In the genomic region with DNA sequence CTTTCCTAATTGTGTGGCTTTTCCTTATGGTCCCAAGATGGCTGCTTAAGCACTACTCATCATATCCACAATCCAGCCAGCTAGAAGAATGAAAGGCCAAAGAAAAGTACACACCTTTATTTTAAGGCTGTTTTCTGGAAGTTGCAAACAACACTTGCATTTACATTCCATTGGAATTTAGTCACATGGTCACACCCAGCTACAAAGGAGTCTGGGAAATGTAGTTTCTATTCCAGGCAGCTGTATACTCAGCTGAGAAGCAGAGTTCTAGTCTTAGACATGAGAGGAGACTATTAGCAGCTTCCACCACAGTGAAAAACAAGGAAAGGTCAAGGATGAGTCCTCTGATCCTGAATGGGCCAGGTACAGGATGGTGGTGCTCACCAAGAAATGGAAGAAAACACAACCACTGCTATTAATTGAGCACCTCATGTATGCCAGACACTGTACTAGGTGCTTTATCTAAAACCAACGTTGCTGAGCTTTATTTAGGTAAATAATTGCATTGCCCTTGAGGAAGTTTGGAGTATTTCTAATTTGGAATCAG, we compare ENCODE assay signal across 16 cellular contexts. TPM values are rescaled to one million over a fixed set of nuclear protein-coding genes. Genes with fewer than 3 reads are reported as not detected.
A peak's percentile ranks its signal among the peaks of the same experiment; 100 is the strongest.
DNase-seq lines count a peak whose midpoint lies in the region; ATAC-seq, FAIRE-seq and TF ChIP-seq lines count a peak whose summit lies in the region.
"Had no signal": no experiment of that assay in that cellular context is flagged by ENCODE, and none has a peak within 500 bp of the region (broad histone marks: within the 10 kb centered on the region; RNA-seq: fewer than 3 reads in every experiment).

No MANE protein-coding gene starts in this region.

- peak; percentile 40 for DNase-seq in AG10803 (ENCODE audit: low read depth)
- DNase-seq in NCI-H226, result peak; percentile 65
- peak; percentile 71 for DNase-seq in bronchial epithelial cell (ENCODE audit: low read depth)
- DNase-seq in iris pigment epithelial cell (ENCODE audit: low read depth), result peak; percentile 69
- no peak for DNase-seq in ovary
- DNase-seq in pancreas, result no peak
- no peak for DNase-seq in substantia nigra (lab: John Stamatoyannopoulos, UW)
- DNase-seq: activated CD4-positive, alpha-beta memory T cell treated with anti-CD3 and anti-CD28 coated beads, Interleukin-2, amount 10 ng/mL, durations not matched to agents 7 days and 5 days; anterior cingulate cortex; NCI-H345; right cardiac atrium; stimulated activated CD4-positive, alpha-beta T cell treated with anti-CD3 and anti-CD28 coated beads, Interleukin-2, amount 100 ng/mL, for 24 hours; testis had no signal

- no peak for TF ChIP-seq EP300 in ovary (IDR thresholded peaks at IDR 0.05)

- no peak for TF ChIP-seq POLR2A in ovary (IDR thresholded peaks at IDR 0.05)

- no peaks in the 10 kb centered on the region for H3K36me3 ChIP-seq in bronchial epithelial cell (ENCODE audit: control insufficient read depth, insufficient read depth, low read length)
- H3K36me3 ChIP-seq in ovary, result no peaks in the 10 kb centered on the region
- no peaks in the 10 kb centered on the region for H3K36me3 ChIP-seq in pancreas

- H3K4me1 ChIP-seq in ovary (ENCODE audit: insufficient read depth) (no peaks in the 10 kb centered on the region), pancreas (no peaks in the 10 kb centered on the region)
- H3K4me1 ChIP-seq: testis had no signal

- no peak for ATAC-seq in pancreas
- ATAC-seq in GM18867 (IDR thresholded peaks at IDR 0.05; ENCODE audit: unreplicated experiment), result no peak
- ATAC-seq: right cardiac atrium had no signal

- intact Hi-C loops in ovary (cut with DNase I) (no loop called here), pancreas (cut with DNase I) (no loop called here)

- FAIRE-seq in bronchial epithelial cell (lab: Jason Lieb, UNC) (no peak), pancreas (lab: Jason Lieb, UNC) (no peak)
- FAIRE-seq: frontal cortex, GM19239 had no signal

- TF ChIP-seq CTCF in AG10803 (conservative IDR thresholded peaks at IDR 0.05; ENCODE audit: low read length) (no peak), bronchial epithelial cell (IDR thresholded peaks at IDR 0.05; ENCODE audit: insufficient read depth, low read length, severe bottlenecking) (no peak), ovary (IDR thresholded peaks at IDR 0.05) (no peak), pancreas (IDR thresholded peaks at IDR 0.05) (no peak)

- H3K4me3 ChIP-seq in AG10803 (ENCODE audit: low read length), result no peak overlapping the region
- H3K4me3 ChIP-seq in bronchial epithelial cell (ENCODE audit: low read depth, low read length), result no peak overlapping the region
- H3K4me3 ChIP-seq in ovary, result no peak overlapping the region
- no peak overlapping the region for H3K4me3 ChIP-seq in pancreas
- H3K4me3 ChIP-seq: testis had no signal

- H3K9me3 ChIP-seq in ovary, result no peaks in the 10 kb centered on the region
- no peaks in the 10 kb centered on the region for H3K9me3 ChIP-seq in pancreas
- H3K9me3 ChIP-seq: testis had no signal

- H3K27ac ChIP-seq in ovary (no peak overlapping the region), pancreas (no peak overlapping the region), substantia nigra (ENCODE audit: low read depth, low read length, poor library complexity, severe bottlenecking) (no peak overlapping the region)
- H3K27ac ChIP-seq: testis had no signal

- H3K27me3 ChIP-seq in bronchial epithelial cell (ENCODE audit: control insufficient read depth, insufficient read depth, low read length) (no peaks in the 10 kb centered on the region), ovary (no peaks in the 10 kb centered on the region), pancreas (no peaks in the 10 kb centered on the region)
- H3K27me3 ChIP-seq: testis had no signal

- 17 to 42% (median 28%) methylated on average over 1 of the region's 1 CpG for WGBS in ovary, 3 donors
- 32 to 33% methylated on average over 1 of the region's 1 CpG for WGBS in pancreas, 2 donors

RNA-seq across cellular contexts. Expression of gene ATG7, which starts 28.0 kb away (rescaled TPM):
- 53.4 and 54.5 TPM in 2 replicates for total RNA-seq in bronchial epithelial cell
- 10 to 100 TPM; 24.2 to 54.5 (median 37.4) TPM for total RNA-seq in ovary
- 10 to 100 TPM; 10.2 to 46.6 TPM for polyA plus RNA-seq in ovary
- total RNA-seq in pancreas, result 10 to 100 TPM; 13.0 to 28.0 (median 16.6) TPM
- 1 to 10 TPM; 5.1 to 6.1 TPM for polyA plus RNA-seq in pancreas

Comparison
In these comparisons a context has a peak if more than half of its experiments do, and no peak if none do; other contexts are left out.
1. DNase-seq: peak in AG10803 (single experiment), NCI-H226 (single experiment), bronchial epithelial cell (single experiment) and iris pigment epithelial cell (single experiment); none in ovary (0 of 5), pancreas (0 of 6) and substantia nigra (0 of 49).